In the genomic region with DNA sequence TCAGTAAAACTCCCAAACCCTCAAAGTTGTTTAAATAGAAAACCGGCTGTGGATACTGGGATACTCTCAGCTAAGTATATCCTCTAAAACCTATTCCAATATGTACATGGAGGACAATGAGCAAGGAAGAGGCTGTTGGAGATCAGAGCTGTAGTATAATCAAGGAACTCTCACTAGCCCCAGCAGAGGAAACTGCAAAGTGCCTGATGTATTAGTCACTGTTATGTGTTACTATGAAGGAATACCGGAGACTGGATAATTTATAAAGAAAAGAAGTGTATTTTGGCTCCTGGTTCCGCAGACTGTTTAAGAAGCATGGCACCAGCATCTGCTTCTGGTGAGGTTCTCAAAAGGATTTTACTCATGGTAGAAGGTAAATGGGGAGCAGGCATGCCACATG, we compare ENCODE assay signal across 18 cellular contexts.
DNase-seq lines count a peak whose midpoint lies in the region; ATAC-seq and TF ChIP-seq lines count a peak whose summit lies in the region.
"Had no signal": no experiment of that assay in that cellular context is flagged by ENCODE, and none has a peak within 500 bp of the region (broad histone marks: within the 10 kb centered on the region; RNA-seq: fewer than 3 reads in every experiment).

No MANE protein-coding gene starts in this region.

- H3K9ac ChIP-seq in mesenchymal stem cell (ENCODE audit: low read length), result no peak overlapping the region
- H3K9ac ChIP-seq: BLaER1 treated with 17β-estradiol and CSF1 and Interleukin-3, amounts not matched to agents 10 nM and 100 nM had no signal

- H3K27me3 Mint-ChIP-seq in activated T-helper 1 cell treated with anti-CD3 and anti-CD28 coated beads, Interleukin-12 subunit alpha, Interleukin-12 subunit beta, Interleukin-2, Interleukin-4 antibody, amounts not matched to agents 30 ng/mL and 10 ng/mL and 1 ng/mL, durations not matched to agents 14 hours and 24 hours and 36 hours (ENCODE audit: insufficient read depth), result no peaks in the 10 kb centered on the region
- H3K27me3 Mint-ChIP-seq in activated CD4-positive, alpha-beta T cell treated with anti-CD3 and anti-CD28 coated beads, Interleukin-2, amount 10 ng/mL, durations not matched to agents 24 days and 14 days, result no peaks in the 10 kb centered on the region

- H2BK15ac ChIP-seq in mesenchymal stem cell (ENCODE audit: low read depth, poor library complexity, severe bottlenecking), result no peak overlapping the region

- in situ Hi-C loops in ACHN (cut with HindIII; ENCODE audit: low pct_ligation_motif_present, low pct_unique_long_range_greater_than_20kb, low sequenced_read_pairs), result no loop called here
- in situ Hi-C loops in astrocyte of the spinal cord (cut with HindIII; ENCODE audit: low sequenced_read_pairs), result no loop called here

- H3K9me3 Mint-ChIP-seq in activated T-helper 1 cell treated with anti-CD3 and anti-CD28 coated beads, Interleukin-12 subunit alpha, Interleukin-12 subunit beta, Interleukin-2, Interleukin-4 antibody, amounts not matched to agents 30 ng/mL and 10 ng/mL and 1 ng/mL, durations not matched to agents 14 hours and 24 hours and 36 hours, result peaks cover 6% of the 10 kb centered on the region
- peaks cover 4% of the 10 kb centered on the region for H3K9me3 Mint-ChIP-seq in activated CD4-positive, alpha-beta T cell treated with anti-CD3 and anti-CD28 coated beads, Interleukin-2, amount 10 ng/mL, durations not matched to agents 24 days and 14 days

- peaks cover 3% of the 10 kb centered on the region for H3K4me1 ChIP-seq in mesenchymal stem cell (ENCODE audit: control insufficient read depth, insufficient read depth, low read depth, low read length)
- H3K4me1 ChIP-seq: HAP-1 had no signal

- no peak overlapping the region for H3K4ac ChIP-seq in mesenchymal stem cell (ENCODE audit: low read depth in 1 of 2, low read length in 2 of 2)

- H3K4me2 ChIP-seq in mesenchymal stem cell (ENCODE audit: low read length, poor library complexity, severe bottlenecking), result no peak overlapping the region
- H3K4me2 ChIP-seq: BLaER1 treated with 17β-estradiol and CSF1 and Interleukin-3, amounts not matched to agents 10 nM and 100 nM had no signal

- no peak overlapping the region for H3K27ac ChIP-seq in mesenchymal stem cell (ENCODE audit: low read length, poor library complexity, severe bottlenecking)
- H3K27ac ChIP-seq: BLaER1 treated with 17β-estradiol and CSF1 and Interleukin-3, amounts not matched to agents 10 nM and 100 nM had no signal

- H3K36me3 ChIP-seq in mesenchymal stem cell (ENCODE audit: control insufficient read depth in 1 of 2, insufficient read depth in 2 of 2, low read depth in 1 of 2, low read length in 2 of 2), result no peaks in the 10 kb centered on the region
- H3K36me3 ChIP-seq: BLaER1 treated with 17β-estradiol and CSF1 and Interleukin-3, amounts not matched to agents 10 nM and 100 nM; HAP-1 had no signal

- H4K8ac ChIP-seq in mesenchymal stem cell (ENCODE audit: low read length), result no peak overlapping the region

- no peak overlapping the region for H3K4me3 ChIP-seq in astrocyte of the spinal cord (ENCODE audit: low read depth, low read length)
- H3K4me3 ChIP-seq in mesenchymal stem cell (ENCODE audit: insufficient read depth in 1 of 2, low read depth in 1 of 2, low read length in 2 of 2), result no peak overlapping the region
- H3K4me3 ChIP-seq: BLaER1 treated with 17β-estradiol and CSF1 and Interleukin-3, amounts not matched to agents 10 nM and 100 nM; HAP-1 had no signal

- no peak overlapping the region for H3K23ac ChIP-seq in mesenchymal stem cell (ENCODE audit: low read length in 2 of 2)

- intact Hi-C loops in activated T-helper 1 cell treated with anti-CD3 and anti-CD28 coated beads, Interleukin-12 subunit alpha, Interleukin-12 subunit beta, Interleukin-2, Interleukin-4 antibody, amounts not matched to agents 30 ng/mL and 10 ng/mL and 1 ng/mL, durations not matched to agents 14 hours and 24 hours and 36 hours (cut with micrococcal nuclease), result no loop called here
- intact Hi-C loops in activated CD4-positive, alpha-beta T cell treated with anti-CD3 and anti-CD28 coated beads, Interleukin-2, amount 10 ng/mL, durations not matched to agents 24 days and 14 days (cut with micrococcal nuclease), result no loop called here

- H3K36me3 Mint-ChIP-seq in activated T-helper 1 cell treated with anti-CD3 and anti-CD28 coated beads, Interleukin-12 subunit alpha, Interleukin-12 subunit beta, Interleukin-2, Interleukin-4 antibody, amounts not matched to agents 30 ng/mL and 10 ng/mL and 1 ng/mL, durations not matched to agents 14 hours and 24 hours and 36 hours (ENCODE audit: low read depth), result no peaks in the 10 kb centered on the region
- H3K36me3 Mint-ChIP-seq in activated CD4-positive, alpha-beta T cell treated with anti-CD3 and anti-CD28 coated beads, Interleukin-2, amount 10 ng/mL, durations not matched to agents 24 days and 14 days (ENCODE audit: low read depth), result no peaks in the 10 kb centered on the region

- H3K18ac ChIP-seq in mesenchymal stem cell (ENCODE audit: low read depth in 1 of 2, low read length in 2 of 2), result peak overlapping the region in 1 of 2 experiments; percentile 77

- ATAC-seq in HG03159 (IDR thresholded peaks at IDR 0.05; ENCODE audit: unreplicated experiment), result no peak

- H3K79me1 ChIP-seq in mesenchymal stem cell (replicated peaks; ENCODE audit: low read length, poor library complexity, severe bottlenecking), result no peaks in the 10 kb centered on the region

- H2BK5ac ChIP-seq in mesenchymal stem cell (ENCODE audit: low read depth, low read length, poor library complexity, severe bottlenecking), result no peak overlapping the region

- H3K4me1 Mint-ChIP-seq in activated T-helper 1 cell treated with anti-CD3 and anti-CD28 coated beads, Interleukin-12 subunit alpha, Interleukin-12 subunit beta, Interleukin-2, Interleukin-4 antibody, amounts not matched to agents 30 ng/mL and 10 ng/mL and 1 ng/mL, durations not matched to agents 14 hours and 24 hours and 36 hours (ENCODE audit: low read depth), result no peaks in the 10 kb centered on the region
- H3K4me1 Mint-ChIP-seq in activated CD4-positive, alpha-beta T cell treated with anti-CD3 and anti-CD28 coated beads, Interleukin-2, amount 10 ng/mL, durations not matched to agents 24 days and 14 days, result no peaks in the 10 kb centered on the region

- no peak overlapping the region for H2AFZ ChIP-seq in mesenchymal stem cell (ENCODE audit: low read depth, low read length)

- H3K27me3 ChIP-seq in mesenchymal stem cell (ENCODE audit: control insufficient read depth in 1 of 2, insufficient read depth in 1 of 2, low read length in 2 of 2), result no peaks in the 10 kb centered on the region
- H3K27me3 ChIP-seq: BLaER1 treated with 17β-estradiol and CSF1 and Interleukin-3, amounts not matched to agents 10 nM and 100 nM had no signal

- TF ChIP-seq CTCF in astrocyte of the spinal cord (IDR thresholded peaks at IDR 0.05; ENCODE audit: low read depth, low read length), result no peak

- H4K91ac ChIP-seq in mesenchymal stem cell (ENCODE audit: low read length), result no peak overlapping the region

- DNase-seq in ACHN (peak; percentile 32), M059J (ENCODE audit: low read depth) (peak; percentile 0), astrocyte of the spinal cord (ENCODE audit: low read depth, low spot score) (peak; percentile 30), mesenchymal stem cell (peak; percentile 57), NCI-H1092 treated with DMSO at 0.1 percent for 48 hours (lab: John Stamatoyannopoulos, UW) (no peak)
- no peak for DNase-seq in activated T-helper 1 cell treated with anti-CD3 and anti-CD28 coated beads, Interleukin-12 subunit alpha, Interleukin-12 subunit beta, Interleukin-2, Interleukin-4 antibody, amounts not matched to agents 30 ng/mL and 10 ng/mL and 1 ng/mL, durations not matched to agents 14 hours and 24 hours and 36 hours (ENCODE audit: low spot score)
- no peak for DNase-seq in activated CD4-positive, alpha-beta T cell treated with anti-CD3 and anti-CD28 coated beads, Interleukin-2, amount 10 ng/mL, durations not matched to agents 24 days and 14 days
- DNase-seq: 8988T; EL; NCI-H1417; NCI-H187 treated with DMSO at 0.1 percent for 48 hours; NCI-H69; NK-92 treated with Interleukin-12 subunit alpha and Interleukin-12 subunit beta, amount 100 ng/mL, for 24 hours; OCI-M1; RPMI8226 had no signal

- H3K27ac Mint-ChIP-seq in activated T-helper 1 cell treated with anti-CD3 and anti-CD28 coated beads, Interleukin-12 subunit alpha, Interleukin-12 subunit beta, Interleukin-2, Interleukin-4 antibody, amounts not matched to agents 30 ng/mL and 10 ng/mL and 1 ng/mL, durations not matched to agents 14 hours and 24 hours and 36 hours, result no peak overlapping the region
- no peak overlapping the region for H3K27ac Mint-ChIP-seq in activated CD4-positive, alpha-beta T cell treated with anti-CD3 and anti-CD28 coated beads, Interleukin-2, amount 10 ng/mL, durations not matched to agents 24 days and 14 days

- WGBS in mesenchymal stem cell, result 19% methylated on average over 2 of the region's 3 CpGs

- no peak overlapping the region for H3K14ac ChIP-seq in mesenchymal stem cell (ENCODE audit: low read length in 2 of 2)

- H2BK12ac ChIP-seq in mesenchymal stem cell (ENCODE audit: low read length in 2 of 2), result no peak overlapping the region

- no peaks in the 10 kb centered on the region for H3K9me3 ChIP-seq in mesenchymal stem cell (ENCODE audit: control insufficient read depth, low read length)
- H3K9me3 ChIP-seq: BLaER1 treated with 17β-estradiol and CSF1 and Interleukin-3, amounts not matched to agents 10 nM and 100 nM; HAP-1 had no signal

- no peak overlapping the region for H2AK5ac ChIP-seq in mesenchymal stem cell (ENCODE audit: low read length, severe bottlenecking)

- no peak overlapping the region for H3K4me3 Mint-ChIP-seq in activated T-helper 1 cell treated with anti-CD3 and anti-CD28 coated beads, Interleukin-12 subunit alpha, Interleukin-12 subunit beta, Interleukin-2, Interleukin-4 antibody, amounts not matched to agents 30 ng/mL and 10 ng/mL and 1 ng/mL, durations not matched to agents 14 hours and 24 hours and 36 hours
- H3K4me3 Mint-ChIP-seq in activated CD4-positive, alpha-beta T cell treated with anti-CD3 and anti-CD28 coated beads, Interleukin-2, amount 10 ng/mL, durations not matched to agents 24 days and 14 days, result no peak overlapping the region

- H2BK120ac ChIP-seq in mesenchymal stem cell (ENCODE audit: low read depth, low read length), result no peak overlapping the region

Comparison
In these comparisons a context has a peak if more than half of its experiments do, and no peak if none do; other contexts are left out.
1. DNase-seq: peak in ACHN (single experiment), M059J (single experiment), astrocyte of the spinal cord (single experiment) and mesenchymal stem cell (single experiment); none in NCI-H1092 treated with DMSO at 0.1 percent for 48 hours (single experiment), activated T-helper 1 cell treated with anti-CD3 and anti-CD28 coated beads, Interleukin-12 subunit alpha, Interleukin-12 subunit beta, Interleukin-2, Interleukin-4 antibody, amounts not matched to agents 30 ng/mL and 10 ng/mL and 1 ng/mL, durations not matched to agents 14 hours and 24 hours and 36 hours (single experiment) and activated CD4-positive, alpha-beta T cell treated with anti-CD3 and anti-CD28 coated beads, Interleukin-2, amount 10 ng/mL, durations not matched to agents 24 days and 14 days (single experiment).